13 cellular contexts compared by ENCODE assay signal in the genomic region with DNA sequence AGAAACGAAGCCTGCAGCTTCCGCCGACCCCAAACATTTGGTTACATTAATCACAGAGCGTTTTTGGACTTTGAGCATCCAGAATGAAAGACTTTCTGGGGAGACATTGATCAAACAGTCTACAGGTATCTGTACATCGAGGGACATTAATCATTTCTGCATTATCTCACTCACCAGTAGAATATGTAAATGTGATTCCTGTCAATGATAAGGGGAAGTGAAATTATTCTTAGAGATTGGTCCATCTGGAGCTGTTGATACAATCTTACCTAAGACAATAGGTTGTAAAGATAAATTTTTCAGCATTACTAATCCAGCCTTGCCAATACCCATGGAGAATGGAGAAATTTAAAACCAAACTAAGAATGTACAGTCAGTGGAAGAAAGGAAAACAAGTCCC.
DNase-seq lines count a peak whose midpoint lies in the region; ATAC-seq and TF ChIP-seq lines count a peak whose summit lies in the region.
"Had no signal": no experiment of that assay in that cellular context is flagged by ENCODE, and none has a peak within 500 bp of the region (broad histone marks: within the 10 kb centered on the region; RNA-seq: fewer than 3 reads in every experiment).

No MANE protein-coding gene starts in this region.

- ATAC-seq in SK-N-SH treated with all-trans-retinoic acid at 6 μM for 48 hours (no peak), GM18868 (IDR thresholded peaks at IDR 0.05; ENCODE audit: unreplicated experiment) (no peak)

- DNase-seq in SIG-M5 treated with dmso at 0.1 percent for 504 hours (lab: John Stamatoyannopoulos, UW; ENCODE audit: unreplicated experiment) (peak; percentile 2), SIG-M5 (lab: John Stamatoyannopoulos, UW) (no peak), MV-4-11 (lab: John Stamatoyannopoulos, UW) (peak; percentile 41), NCI-H2227 (lab: John Stamatoyannopoulos, UW; ENCODE audit: unreplicated experiment) (no peak), hippocampal formation (lab: John Stamatoyannopoulos, UW) (no peak)
- DNase-seq: 8988T; CD4-positive, alpha-beta memory T cell; DMS153; DMS79; GF-D8; GM23248 had no signal

TF ChIP-seq in SK-N-SH treated with all-trans-retinoic acid at 6 μM for 48 hours, 23 proteins besides CTCF, POLR2A, EP300 and RAD21:
- TF ChIP-seq ZC3H10 (CRISPR knock-in tag; IDR thresholded peaks at IDR 0.05) (no peak), TCF4 (CRISPR knock-in tag; IDR thresholded peaks at IDR 0.05; ENCODE audit: borderline replicate concordance) (0 out of 2 replicates have a peak, but pooled peaks have one; percentile 13), TOX (CRISPR knock-in tag; IDR thresholded peaks at IDR 0.05; ENCODE audit: borderline replicate concordance) (no peak)
TF ChIP-seq in SK-N-SH treated with all-trans-retinoic acid at 6 μM for 48 hours: peak in this region for 1.

Comparison
In these comparisons a context has a peak if more than half of its experiments do, and no peak if none do; other contexts are left out.
1. DNase-seq: peak in SIG-M5 treated with dmso at 0.1 percent for 504 hours (single experiment) and MV-4-11 (single experiment); none in SIG-M5 (single experiment), NCI-H2227 (single experiment) and hippocampal formation (0 of 2).